Comparison of ENCODE assay signal across 7 cellular contexts in the genomic region with DNA sequence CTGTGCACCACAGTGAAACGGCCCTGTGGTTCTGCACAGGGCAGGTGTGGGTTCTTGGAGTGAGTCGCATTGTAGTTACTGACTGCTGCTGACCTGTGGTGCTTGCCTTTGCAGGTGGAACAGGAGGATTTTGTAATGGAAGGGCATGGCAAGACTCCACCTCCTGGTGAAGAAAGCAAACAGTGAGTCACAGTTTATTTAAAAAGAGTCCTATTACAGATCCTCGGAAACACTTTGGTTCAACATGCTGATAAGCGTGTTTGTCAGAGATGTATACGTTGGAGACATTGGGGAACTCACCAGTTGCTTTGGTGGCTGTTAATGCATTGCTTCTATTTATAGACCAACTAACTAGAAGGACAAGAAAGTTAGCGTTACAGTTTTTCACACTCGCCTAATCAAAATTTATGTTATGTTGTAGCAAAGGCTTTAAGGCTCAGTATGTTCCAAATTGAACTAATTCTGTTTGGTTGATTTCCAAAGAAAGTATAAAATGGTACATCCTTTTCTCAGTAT. TPM values are rescaled to one million over a fixed set of nuclear protein-coding genes. Genes with fewer than 3 reads are reported as not detected.
DNase-seq lines count a peak whose midpoint lies in the region; ATAC-seq, FAIRE-seq and TF ChIP-seq lines count a peak whose summit lies in the region.

No MANE protein-coding gene starts in this region.

- dilution Hi-C loops in keratinocyte (cut with MboI; ENCODE audit: extremely low pct_ligation_motif_present, low sequenced_read_pairs) = no loop called here

- H3K36me3 ChIP-seq in H7 (replicated peaks; ENCODE audit: control insufficient read depth, insufficient read depth, low read length) (no peaks in the 10 kb centered on the region), keratinocyte (ENCODE audit: control insufficient read depth in 2 of 2, extremely low read depth in 1 of 2, insufficient read depth in 2 of 2, low read length in 2 of 2) (no peaks in the 10 kb centered on the region)

- no peaks in the 10 kb centered on the region for H3K9me1 ChIP-seq in keratinocyte (ENCODE audit: control insufficient read depth, extremely low read depth, insufficient read depth, low read length)

- H3K4me3 ChIP-seq in H7 (ENCODE audit: insufficient read depth, low read depth, low read length) (no peak overlapping the region), keratinocyte (ENCODE audit: control insufficient read depth in 2 of 3, extremely low read depth in 1 of 3, insufficient read depth in 2 of 3, low read depth in 1 of 3, low read length in 3 of 3) (peak overlapping the region in 1 of 3 experiments; percentile 13)

- H3K4me1 Mint-ChIP-seq in activated T-helper 17 cell treated with anti-CD3 and anti-CD28 coated beads, Interleukin-2, amount 50 U/mL, for 72 hours = peaks cover 10% of the 10 kb centered on the region

- H3K27ac Mint-ChIP-seq in activated T-helper 17 cell treated with anti-CD3 and anti-CD28 coated beads, Interleukin-2, amount 50 U/mL, for 72 hours = no peak overlapping the region

- no peaks in the 10 kb centered on the region for H3K9me3 ChIP-seq in keratinocyte (ENCODE audit: control insufficient read depth, low read depth, low read length)

- no peak overlapping the region for H2AFZ ChIP-seq in keratinocyte (ENCODE audit: control insufficient read depth, low read length)

- H3K27me3 Mint-ChIP-seq in activated T-helper 17 cell treated with anti-CD3 and anti-CD28 coated beads, Interleukin-2, amount 50 U/mL, for 72 hours = no peaks in the 10 kb centered on the region

- DNase-seq in H7 (peak; percentile 55), NCI-H2029 treated with DMSO at 0.1 percent for 48 hours (lab: John Stamatoyannopoulos, UW) (peak; percentile 86), keratinocyte (ENCODE audit: low read depth, low spot score) (no peak), NCI-H1048 (lab: John Stamatoyannopoulos, UW) (no peak)
- no peak for DNase-seq in central memory CD4-positive, alpha-beta T cell

- H4K20me1 ChIP-seq in keratinocyte (ENCODE audit: control insufficient read depth, extremely low read depth, insufficient read depth, low read length) = no peaks in the 10 kb centered on the region

- peak; percentile 74 for ATAC-seq in activated T-helper 17 cell treated with anti-CD3 and anti-CD28 coated beads, Interleukin-2, amount 50 U/mL, for 72 hours (replicated peaks)
- ATAC-seq in GM18873 (IDR thresholded peaks at IDR 0.05; ENCODE audit: low FRiP score, unreplicated experiment) = no peak

- H3K4me3 Mint-ChIP-seq in activated T-helper 17 cell treated with anti-CD3 and anti-CD28 coated beads, Interleukin-2, amount 50 U/mL, for 72 hours = no peak overlapping the region

- H3K4me2 ChIP-seq in keratinocyte (ENCODE audit: control insufficient read depth, extremely low read depth, insufficient read depth, low read depth, low read length) = peak overlapping the region; percentile 52

- peak; percentile 94 for FAIRE-seq in keratinocyte (lab: Jason Lieb, UNC)

- H3K9me3 Mint-ChIP-seq in activated T-helper 17 cell treated with anti-CD3 and anti-CD28 coated beads, Interleukin-2, amount 50 U/mL, for 72 hours = no peaks in the 10 kb centered on the region

- peak; percentile 31 to 46 (median 35) for TF ChIP-seq CTCF in keratinocyte (optimal IDR thresholded peaks at IDR 0.05 in 1 of 3, IDR thresholded peaks at IDR 0.05 in 1 of 3, conservative IDR thresholded peaks at IDR 0.05 in 1 of 3; ENCODE audit: extremely low read depth in 1 of 3, insufficient read depth in 2 of 3, low read length in 3 of 3)

- H3K79me2 ChIP-seq in keratinocyte (ENCODE audit: control insufficient read depth, insufficient read depth, low read length) = no peaks in the 10 kb centered on the region

- no peak overlapping the region for H3K27ac ChIP-seq in keratinocyte (ENCODE audit: control insufficient read depth, insufficient read depth, low read length)

- H3K9ac ChIP-seq in keratinocyte (ENCODE audit: control insufficient read depth, extremely low read depth, insufficient read depth, low read length) = no peak overlapping the region

- no peaks in the 10 kb centered on the region for H3K27me3 ChIP-seq in H7 (ENCODE audit: control insufficient read depth, insufficient read depth, low read length)
- no peaks in the 10 kb centered on the region for H3K27me3 ChIP-seq in keratinocyte (ENCODE audit: control insufficient read depth, extremely low read depth, insufficient read depth, low read length)

- H3K4me1 ChIP-seq in keratinocyte (ENCODE audit: control insufficient read depth, extremely low read depth, insufficient read depth, low read length) = peaks cover 8% of the 10 kb centered on the region

- peaks cover 21% of the 10 kb centered on the region for H3K36me3 Mint-ChIP-seq in activated T-helper 17 cell treated with anti-CD3 and anti-CD28 coated beads, Interleukin-2, amount 50 U/mL, for 72 hours (ENCODE audit: low read depth)

RNA-seq across cellular contexts. Expression of a gene that starts 21.7 kb away (rescaled TPM):
- 13.0 and 21.4 TPM in 2 replicates for total RNA-seq in H7 (2014; rRNA removed; shearing (Covaris generic))
- 10 to 100 TPM; 45.3 to 59.1 TPM for total RNA-seq in activated T-helper 17 cell treated with anti-CD3 and anti-CD28 coated beads, Interleukin-2, amount 50 U/mL, for 72 hours
- polyA plus RNA-seq in keratinocyte = 5.6 to 6.2 TPM (median 5.9 TPM) in 3 replicates
- 14.4 TPM for polyA plus RNA-seq in keratinocyte (2011; ENCODE audit: low read depth)
- 2.9 and 3.2 TPM in 2 replicates for polyA plus RNA-seq in keratinocyte (2011; cell fraction: cytosol; rRNA removed)
- 15.5 and 19.1 TPM in 2 replicates for polyA plus RNA-seq in keratinocyte (2011; cell fraction: nucleus; rRNA removed)
- polyA plus RNA-seq in keratinocyte (2012; ENCODE audit: low replicate concordance) = 4.6 and 7.8 TPM in 2 replicates
- 32.5 to 38.7 TPM (median 34.5 TPM) in 3 replicates for polyA minus RNA-seq in keratinocyte
- polyA minus RNA-seq in keratinocyte (2011; cell fraction: cytosol; rRNA and poly(A)+ RNA removed) = 14.2 TPM
- polyA minus RNA-seq in keratinocyte (2011; cell fraction: nucleus; rRNA and poly(A)+ RNA removed) = 33.3 and 61.8 TPM in 2 replicates

Comparison
In these comparisons a context has a peak if more than half of its experiments do, and no peak if none do; other contexts are left out.
1. DNase-seq: peak in H7 (single experiment) and NCI-H2029 treated with DMSO at 0.1 percent for 48 hours (single experiment); none in keratinocyte (single experiment), NCI-H1048 (single experiment) and central memory CD4-positive, alpha-beta T cell (single experiment).